ENCODE assay signal across 19 cellular contexts in the genomic region with DNA sequence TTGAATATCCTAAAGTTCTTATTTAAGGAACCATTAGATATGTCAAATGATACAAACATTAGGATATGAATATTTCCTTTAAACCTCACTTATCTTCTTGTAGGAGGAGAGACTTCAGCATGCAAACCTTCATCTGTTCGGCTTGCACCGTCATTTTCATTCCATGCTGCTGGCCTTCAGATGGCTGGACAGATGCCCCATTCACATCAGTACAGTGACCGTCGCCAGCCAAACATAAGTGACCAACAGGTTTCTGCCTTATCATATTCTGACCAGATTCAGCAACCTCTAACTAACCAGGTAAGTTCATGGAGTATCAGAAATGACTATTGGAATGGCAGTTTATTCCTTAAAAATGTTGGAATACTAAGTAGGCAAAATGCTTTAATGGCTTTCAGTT.
"Had no signal": no experiment of that assay in that cellular context is flagged by ENCODE, and none has a peak within 500 bp of the region (broad histone marks: within the 10 kb centered on the region; RNA-seq: fewer than 3 reads in every experiment).

No MANE protein-coding gene starts in this region.

- H3K9me3 ChIP-seq: SJSA1 had no signal

- H3K4me1 ChIP-seq: SJSA1 had no signal

- H3K27ac ChIP-seq: SJSA1, SK-N-MC had no signal

- DNase-seq: KBM-7, MV-4-11, NCI-H1048, NCI-H1105, NCI-H1417, NCI-H1436 treated with DMSO at 0.1 percent for 48 hours, NCI-H1694, NCI-H187 treated with DMSO at 0.1 percent for 48 hours, NCI-H2029 treated with DMSO at 0.1 percent for 48 hours, NCI-H2171 treated with DMSO at 0.1 percent for 48 hours, NCI-H345, NCI-H524, NCI-H526 treated with DMSO at 0.1 percent for 48 hours, NCI-H748 treated with DMSO at 0.1 percent for 48 hours, Right ventricle myocardium superior, RPMI8226, SIG-M5 had no signal

- H3K4me3 ChIP-seq: SJSA1, SK-N-MC had no signal

- H3K27me3 ChIP-seq: SJSA1 had no signal
